8 cellular contexts compared by ENCODE assay signal in genomic region chr7:27096756-27097514, GRCh38. TPM values are rescaled to one million over a fixed set of nuclear protein-coding genes. Genes with fewer than 3 reads are reported as not detected.
A peak's percentile ranks its signal among the peaks of the same experiment; 100 is the strongest.
DNase-seq lines count a peak whose midpoint lies in the region; ATAC-seq and TF ChIP-seq lines count a peak whose summit lies in the region.

No MANE protein-coding gene starts in this region.

- H3K27me3 ChIP-seq in OCI-LY1 (ENCODE audit: insufficient read depth, low read length) (no peaks in the 10 kb centered on the region), duodenal mucosa (ENCODE audit: control insufficient read depth in 1 of 2, insufficient read depth in 2 of 2, low read length in 2 of 2) (peaks cover 68 to 82% of the 10 kb centered on the region in 2 donors)

- intact Hi-C loops in mucosa of descending colon (cut with DNase I, micrococcal nuclease): loop anchor here in 1 of 2 donors (10.0 kb wide), 1 partner anchor 232 kb away; the partner anchor contains the start of gene SKAP2

- H3K36me3 ChIP-seq in OCI-LY1 (ENCODE audit: insufficient read depth, low read length): peaks cover 4% of the 10 kb centered on the region; the same call in 1 of the 2 replicates
- H3K36me3 ChIP-seq in duodenal mucosa (ENCODE audit: control insufficient read depth in 1 of 2, insufficient read depth in 2 of 2, low read length in 2 of 2): peaks cover 0 to 3% of the 10 kb centered on the region in 2 donors
- H3K36me3 ChIP-seq in mucosa of descending colon (ENCODE audit: low read depth): no peaks in the 10 kb centered on the region

- DNase-seq in activated CD4-positive, alpha-beta T cell treated with anti-CD3 and anti-CD28 coated beads, Interleukin-2, amount 50 U/mL, for 48 hours: peak; percentile 6 to 12
- DNase-seq in activated CD4-positive, alpha-beta T cell treated with anti-CD3 and anti-CD28 coated beads, Interleukin-2, amount 50 U/mL, for 4 hours: no peak
- DNase-seq in mucosa of descending colon (peak; percentile 49 to 69 (median 64)), midbrain (lab: John Stamatoyannopoulos, UW) (no peak), hippocampal formation (lab: John Stamatoyannopoulos, UW) (no peak), SHP77 (lab: John Stamatoyannopoulos, UW) (no peak)

- peak overlapping the region; percentile 92 for H3K4me2 ChIP-seq in OCI-LY1 (ENCODE audit: low read length)

- H3K9ac ChIP-seq in OCI-LY1 (ENCODE audit: low read length) (peak overlapping the region; percentile 77), duodenal mucosa (ENCODE audit: low read depth in 1 of 2, low read length in 2 of 2) (peak overlapping the region; percentile 71 to 84)

- H2AFZ ChIP-seq in OCI-LY1 (ENCODE audit: low read length): no peak overlapping the region

- TF ChIP-seq CTCF in OCI-LY1 (IDR thresholded peaks at IDR 0.05; ENCODE audit: low read length): no peak
- TF ChIP-seq CTCF in mucosa of descending colon (IDR thresholded peaks at IDR 0.05): no peak

- H3K9me2 ChIP-seq in OCI-LY1 (ENCODE audit: low read depth, low read length): no peaks in the 10 kb centered on the region

- peak overlapping the region; percentile 86 for H3K4me3 ChIP-seq in OCI-LY1 (ENCODE audit: low read depth, low read length, poor library complexity, severe bottlenecking)
- H3K4me3 ChIP-seq in duodenal mucosa (ENCODE audit: low read depth in 1 of 2, low read length in 2 of 2): peak overlapping the region; percentile 78 to 87
- peak overlapping the region; percentile 85 for H3K4me3 ChIP-seq in mucosa of descending colon

- H3K79me2 ChIP-seq in OCI-LY1 (ENCODE audit: insufficient read depth, low read length): no peaks in the 10 kb centered on the region

- H4K20me1 ChIP-seq in OCI-LY1 (ENCODE audit: insufficient read depth, low read length): no peaks in the 10 kb centered on the region

- peak; percentile 31 for ATAC-seq in mucosa of descending colon

- no peaks in the 10 kb centered on the region for H3K9me3 ChIP-seq in OCI-LY1 (ENCODE audit: low read length)
- H3K9me3 ChIP-seq in duodenal mucosa (ENCODE audit: control insufficient read depth in 1 of 2, low read length in 2 of 2): no peaks in the 10 kb centered on the region
- no peaks in the 10 kb centered on the region for H3K9me3 ChIP-seq in mucosa of descending colon

- H3F3A ChIP-seq in OCI-LY1 (ENCODE audit: insufficient read depth, low read length): 0 out of 2 replicates have a peak, but pooled peaks cover 6% of the 10 kb centered on the region

- H3K27ac ChIP-seq in OCI-LY1 (ENCODE audit: low read depth, low read length, poor library complexity, severe bottlenecking) (no peak overlapping the region), duodenal mucosa (ENCODE audit: low read depth, low read length) (peak overlapping the region; percentile 85)

- peaks cover 17% of the 10 kb centered on the region for H3K4me1 ChIP-seq in OCI-LY1 (ENCODE audit: insufficient read depth, low read length, severe bottlenecking)
- peaks cover 17 to 35% of the 10 kb centered on the region in 2 donors for H3K4me1 ChIP-seq in duodenal mucosa (ENCODE audit: control insufficient read depth in 1 of 2, insufficient read depth in 2 of 2, low read length in 2 of 2)
- peaks cover 24% of the 10 kb centered on the region for H3K4me1 ChIP-seq in mucosa of descending colon (ENCODE audit: low read depth)

RNA-seq across cellular contexts. Expression of gene HOXA1, which starts 1.1 kb away (rescaled TPM):
- total RNA-seq in mucosa of descending colon: 1 to 10 TPM; 1.5 to 2.7 (median 2.1) TPM

RNA-seq across cellular contexts. Expression of gene HOXA2, which starts 5.5 kb away (rescaled TPM):
- 1 to 10 TPM; 3.2 to 4.3 (median 3.3) TPM for total RNA-seq in mucosa of descending colon

RNA-seq across cellular contexts. Expression of gene HOXA4, which starts 33.6 kb away (rescaled TPM):
- total RNA-seq in mucosa of descending colon: 1 to 10 TPM; 5.9 to 9.5 (median 8.3) TPM

RNA-seq across cellular contexts. Expression of gene HOXA5, which starts 46.5 kb away (rescaled TPM):
- 10 to 100 TPM; 16.1 to 26.6 (median 23.8) TPM for total RNA-seq in mucosa of descending colon

RNA-seq across cellular contexts. Expression of gene HOXA6, which starts 50.6 kb away (rescaled TPM):
- 10 to 100 TPM; 20.2 to 39.5 (median 20.5) TPM for total RNA-seq in mucosa of descending colon

Comparison
In these comparisons a context has a peak if more than half of its experiments do, and no peak if none do; other contexts are left out.
1. DNase-seq: peak in activated CD4-positive, alpha-beta T cell treated with anti-CD3 and anti-CD28 coated beads, Interleukin-2, amount 50 U/mL, for 48 hours (2 of 2) and mucosa of descending colon (3 of 3); none in activated CD4-positive, alpha-beta T cell treated with anti-CD3 and anti-CD28 coated beads, Interleukin-2, amount 50 U/mL, for 4 hours (0 of 2), midbrain (single experiment), hippocampal formation (0 of 2) and SHP77 (0 of 2).
2. Peak in every context shown above with its lines, with median percentiles within 50 percentile points of each other: H3K4me3 ChIP-seq.